Comparison of ENCODE assay signal across 1 cellular context in genomic region chr7:7662527-7662926, GRCh38.
A peak's percentile ranks its signal among the peaks of the same experiment; 100 is the strongest.
TF ChIP-seq lines count a peak whose summit lies in the region.

No MANE protein-coding gene starts in this region.

TF ChIP-seq in K562, 482 proteins besides CTCF, POLR2A, EP300 and RAD21:
- peak in 1 of 3 experiments; percentile 87 for TF ChIP-seq YY1 (IDR thresholded peaks at IDR 0.05; ENCODE audit: borderline replicate concordance in 1 of 3, control insufficient read depth in 1 of 3, extremely low read depth in 1 of 3, insufficient read depth in 3 of 3, insufficient read length in 1 of 3, insufficient replicate concordance in 2 of 3, low read depth in 1 of 3, low read length in 2 of 3)
- no peak for TF ChIP-seq PHB (CRISPR knock-in tag; IDR thresholded peaks at IDR 0.05)
- TF ChIP-seq FOS (IDR thresholded peaks at IDR 0.05; ENCODE audit: extremely low read depth, insufficient read length), result no peak
